In the genomic region with DNA sequence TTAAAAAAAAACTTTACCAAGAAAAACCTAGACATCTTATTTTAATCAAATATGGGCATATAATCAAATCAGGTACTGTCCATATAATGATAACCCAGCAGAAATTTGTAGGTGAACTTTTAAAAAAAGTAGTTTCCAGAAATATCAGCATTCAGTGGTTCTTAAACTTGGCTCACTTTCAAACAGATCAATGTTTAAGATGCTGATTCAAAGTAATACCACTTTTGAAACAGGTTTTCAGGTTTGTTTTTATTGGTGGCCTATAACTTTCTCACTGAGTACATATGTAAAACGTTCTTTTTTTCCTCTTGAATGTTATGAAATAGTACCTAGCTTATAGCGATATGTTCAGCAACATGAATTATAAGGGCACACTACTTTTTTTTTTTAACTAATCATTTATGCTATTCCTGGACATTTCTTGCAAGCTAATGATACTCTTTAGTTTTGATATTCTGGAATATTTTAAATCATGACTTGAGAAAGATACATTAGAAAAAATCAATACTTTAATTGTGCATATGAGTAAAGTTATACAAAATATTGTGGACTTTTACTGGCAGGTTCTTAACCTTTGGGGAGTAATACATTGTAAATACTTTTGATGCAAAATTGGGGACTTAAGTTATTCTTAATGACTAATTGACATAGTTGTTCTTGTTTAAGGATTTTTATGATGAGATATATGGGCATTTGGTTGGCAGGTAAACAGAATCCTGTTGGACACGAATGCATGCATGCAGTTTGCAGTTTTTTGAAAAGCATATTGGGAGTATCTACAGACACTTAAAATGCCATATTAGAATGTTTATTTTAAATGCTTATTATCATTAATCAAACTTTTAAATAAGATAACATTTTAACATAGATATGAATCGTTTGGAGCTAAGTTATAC, we compare ENCODE assay signal across 12 cellular contexts. TPM values are rescaled to one million over a fixed set of nuclear protein-coding genes. Genes with fewer than 3 reads are reported as not detected.
DNase-seq lines count a peak whose midpoint lies in the region; ATAC-seq and TF ChIP-seq lines count a peak whose summit lies in the region.
"Had no signal": no experiment of that assay in that cellular context is flagged by ENCODE, and none has a peak within 500 bp of the region (broad histone marks: within the 10 kb centered on the region; RNA-seq: fewer than 3 reads in every experiment).

No MANE protein-coding gene starts in this region.

- no peaks in the 10 kb centered on the region for H3K27me3 ChIP-seq in Panc1 (ENCODE audit: control insufficient read depth, insufficient read depth, low read length)
- no peaks in the 10 kb centered on the region for H3K27me3 ChIP-seq in dorsolateral prefrontal cortex
- no peaks in the 10 kb centered on the region for H3K27me3 ChIP-seq in muscle layer of colon (ENCODE audit: control insufficient read depth in 1 of 2, insufficient read depth in 2 of 2, low read length in 2 of 2)
- H3K27me3 ChIP-seq in tibial artery = no peaks in the 10 kb centered on the region

- intact Hi-C loops in Panc1 (cut with micrococcal nuclease; ENCODE audit: unreplicated experiment) (loop anchor here (10.0 kb wide), 1 partner anchor 249 kb away; no protein-coding TSS in a partner anchor), dorsolateral prefrontal cortex (cut with DNase I) (loop anchor here (10.0 kb wide), 1 partner anchor 189 kb away; no protein-coding TSS in a partner anchor), tibial artery (cut with DNase I; ENCODE audit: low total_unique reads) (loop anchor here (5.0 to 10.0 kb wide), 3 partner anchors 33 to 249 kb away; no protein-coding TSS in a partner anchor)

- in situ Hi-C loops in Panc1 (cut with HindIII; ENCODE audit: low pct_unique_long_range_greater_than_20kb, low sequenced_read_pairs) = no loop called here

- no peak for ATAC-seq in Panc1
- ATAC-seq in GM21526 (IDR thresholded peaks at IDR 0.05; ENCODE audit: low FRiP score, unreplicated experiment) = no peak
- ATAC-seq in HG03354 (IDR thresholded peaks at IDR 0.05; ENCODE audit: poor library complexity, severe bottlenecking, unreplicated experiment) = no peak
- ATAC-seq in stimulated activated memory B cell treated with anti-CD40 and anti-IgM and Interleukin-4, amounts not matched to agents 10 μg/mL and 1 μg/mL and 100 μg/mL, for 72 hours = no peak
- ATAC-seq: activated CD8-positive, alpha-beta T cell treated with anti-CD3 and anti-CD28 coated beads, Interleukin-2, amount 10 ng/mL, durations not matched to agents 7 days and 5 days had no signal

- H3K4me1 Mint-ChIP-seq in stimulated activated memory B cell treated with anti-CD40 and anti-IgM and Interleukin-4, amounts not matched to agents 10 μg/mL and 1 μg/mL and 100 μg/mL, for 72 hours = peaks cover 22% of the 10 kb centered on the region

- H3K36me3 ChIP-seq in Panc1 (ENCODE audit: control insufficient read depth, insufficient read depth, low read length) = no peaks in the 10 kb centered on the region; the same call in none of the 2 replicates
- peaks cover 13% of the 10 kb centered on the region for H3K36me3 ChIP-seq in muscle layer of colon (ENCODE audit: insufficient read depth, low read length)
- H3K36me3 ChIP-seq in tibial artery = peaks cover 8 to 11% (median 11%) of the 10 kb centered on the region in 3 donors

- BruUV-seq in Panc1 (replicated peaks; lab: Mats Ljungman, UMichigan) = no TSS peak

- peak overlapping the region; percentile 7 for H3K9ac ChIP-seq in muscle layer of colon (ENCODE audit: low read length)

- peaks cover 53% of the 10 kb centered on the region for H3K4me1 ChIP-seq in Panc1 (ENCODE audit: control insufficient read depth, insufficient read depth, low read length)
- peaks cover 40% of the 10 kb centered on the region for H3K4me1 ChIP-seq in muscle layer of colon (ENCODE audit: insufficient read depth, low read length)
- peaks cover 0 to 57% (median 18%) of the 10 kb centered on the region in 4 donors for H3K4me1 ChIP-seq in tibial artery

- no peaks in the 10 kb centered on the region for H3K9me3 Mint-ChIP-seq in stimulated activated memory B cell treated with anti-CD40 and anti-IgM and Interleukin-4, amounts not matched to agents 10 μg/mL and 1 μg/mL and 100 μg/mL, for 72 hours
- H3K9me3 Mint-ChIP-seq: activated naive CD4-positive, alpha-beta T cell treated with anti-CD3 and anti-CD28 coated beads, Interleukin-2, amount 50 U/mL, for 72 hours had no signal

- H3K4me3 ChIP-seq in Panc1 (ENCODE audit: low read depth in 2 of 2, low read length in 2 of 2) (no peak overlapping the region), dorsolateral prefrontal cortex (peak overlapping the region; percentile 52 to 97 (median 87)), muscle layer of colon (ENCODE audit: low read depth in 1 of 2, low read length in 2 of 2) (peak overlapping the region in 1 of 2 donors; percentile 56), tibial artery (peak overlapping the region; percentile 88 to 95)

- peaks cover 36% of the 10 kb centered on the region for H3K27me3 Mint-ChIP-seq in stimulated activated memory B cell treated with anti-CD40 and anti-IgM and Interleukin-4, amounts not matched to agents 10 μg/mL and 1 μg/mL and 100 μg/mL, for 72 hours

- DNase-seq in Panc1 (ENCODE audit: low read depth, low spot score) = no peak
- no peak for DNase-seq in dorsolateral prefrontal cortex
- DNase-seq in tibial artery = no peak
- DNase-seq: activated CD8-positive, alpha-beta T cell treated with anti-CD3 and anti-CD28 coated beads, Interleukin-2, amount 10 ng/mL, durations not matched to agents 7 days and 5 days; MV-4-11; T-helper 1 cell had no signal

- CTCF ChIA-PET in Panc1 (lab: Charles Lee) = interaction anchor here (0.6 to 1.1 kb wide), 2 partner anchors 8 to 36 kb away, joined by 3 read pairs; no protein-coding TSS in a partner anchor

- TF ChIP-seq CTCF in Panc1 (IDR thresholded peaks at IDR 0.05) (no peak), dorsolateral prefrontal cortex (IDR thresholded peaks at IDR 0.05 in 54 of 56, conservative IDR thresholded peaks at IDR 0.05 in 2 of 56; ENCODE audit: low read depth in 1 of 56, partially characterized antibody in 56 of 56) (no peak), tibial artery (IDR thresholded peaks at IDR 0.05) (no peak)

- no peak overlapping the region for H3K4me3 Mint-ChIP-seq in stimulated activated memory B cell treated with anti-CD40 and anti-IgM and Interleukin-4, amounts not matched to agents 10 μg/mL and 1 μg/mL and 100 μg/mL, for 72 hours
- H3K4me3 Mint-ChIP-seq: activated CD8-positive, alpha-beta T cell treated with anti-CD3 and anti-CD28 coated beads, Interleukin-2, amount 10 ng/mL, durations not matched to agents 7 days and 5 days had no signal

- POLR2A ChIA-PET in Panc1 (lab: Charles Lee) = interaction anchor here (0.6 kb wide), 2 partner anchors 62 to 86 kb away, joined by 5 to 23 read pairs; no protein-coding TSS in a partner anchor

- no peaks in the 10 kb centered on the region for H3K36me3 Mint-ChIP-seq in stimulated activated memory B cell treated with anti-CD40 and anti-IgM and Interleukin-4, amounts not matched to agents 10 μg/mL and 1 μg/mL and 100 μg/mL, for 72 hours

- no peaks in the 10 kb centered on the region for H3K9me3 ChIP-seq in Panc1 (ENCODE audit: control insufficient read depth, insufficient read depth, low read depth, low read length)
- no peaks in the 10 kb centered on the region for H3K9me3 ChIP-seq in muscle layer of colon (ENCODE audit: low read length)
- no peaks in the 10 kb centered on the region for H3K9me3 ChIP-seq in tibial artery

- H3K27ac Mint-ChIP-seq in stimulated activated memory B cell treated with anti-CD40 and anti-IgM and Interleukin-4, amounts not matched to agents 10 μg/mL and 1 μg/mL and 100 μg/mL, for 72 hours = no peak overlapping the region
- H3K27ac Mint-ChIP-seq: activated CD8-positive, alpha-beta T cell treated with anti-CD3 and anti-CD28 coated beads, Interleukin-2, amount 10 ng/mL, durations not matched to agents 7 days and 5 days; activated naive CD4-positive, alpha-beta T cell treated with anti-CD3 and anti-CD28 coated beads, Interleukin-2, amount 50 U/mL, for 72 hours had no signal

- H3K27ac ChIP-seq in Panc1 (ENCODE audit: low read length) = peak overlapping the region; percentile 54; the same call in 1 of the 2 replicates
- H3K27ac ChIP-seq in dorsolateral prefrontal cortex = peak overlapping the region; percentile 23 to 99 (median 97)
- H3K27ac ChIP-seq in muscle layer of colon (ENCODE audit: low read depth, low read length) = peak overlapping the region; percentile 93
- H3K27ac ChIP-seq in tibial artery = peak overlapping the region; percentile 99
- H3K27ac ChIP-seq: HL-60 had no signal

RNA-seq across cellular contexts. Expression of a gene that starts 3.1 kb away (rescaled TPM):
- total RNA-seq in Panc1 (2021; ENCODE audit: unreplicated experiment) = 20.9 TPM
- polyA plus RNA-seq in Panc1 (2012; ENCODE audit: insufficient read length) = 6.6 TPM
- total RNA-seq in dorsolateral prefrontal cortex = 100 to 1,000 TPM in 40 of 120 experiments, 10 to 100 TPM in 80; 63.0 to 203 (median 91.8) TPM

Comparison
In these comparisons a context has a peak if more than half of its experiments do, and no peak if none do; other contexts are left out.
1. H3K4me3 ChIP-seq: peak in dorsolateral prefrontal cortex (59 of 59) and tibial artery (2 of 2); none in Panc1 (0 of 2).
2. Peak in every context shown above with its lines, with median percentiles within 50 percentile points of each other: H3K27ac ChIP-seq.